ENCODE assay signal across 15 cellular contexts in the genomic region with DNA sequence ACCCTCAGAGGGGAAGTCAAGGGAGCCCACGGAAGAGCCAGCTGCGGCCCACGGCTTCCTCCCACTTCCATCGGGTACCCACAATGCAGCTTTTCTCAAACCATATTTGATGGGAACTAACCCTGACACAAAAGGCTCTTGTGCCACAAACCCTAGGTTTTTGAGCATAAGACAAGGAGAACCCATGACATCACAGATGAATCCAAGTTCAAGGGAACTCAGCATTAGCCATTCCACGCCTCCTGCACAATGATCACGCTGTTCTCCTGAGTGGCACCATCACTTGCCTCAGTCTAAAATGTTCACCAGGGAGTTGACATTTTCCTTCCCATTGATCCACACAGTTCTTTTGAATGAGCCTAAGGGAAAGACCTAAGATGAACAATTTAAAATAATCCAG.
A peak's percentile ranks its signal among the peaks of the same experiment; 100 is the strongest.
DNase-seq lines count a peak whose midpoint lies in the region; ATAC-seq and TF ChIP-seq lines count a peak whose summit lies in the region.
"Had no signal": no experiment of that assay in that cellular context is flagged by ENCODE, and none has a peak within 500 bp of the region (broad histone marks: within the 10 kb centered on the region; RNA-seq: fewer than 3 reads in every experiment).

No MANE protein-coding gene starts in this region.

- peak; percentile 17 for DNase-seq in putamen (ENCODE audit: low spot score)
- no peak for DNase-seq in tibial nerve (ENCODE audit: low spot score in 2 of 2)
- DNase-seq in NCI-H2171 treated with DMSO at 0.1 percent for 48 hours (lab: John Stamatoyannopoulos, UW): no peak
- no peak for DNase-seq in naive thymus-derived CD4-positive, alpha-beta T cell
- no peak for DNase-seq in left ventricle myocardium superior
- DNase-seq: BE2C; CD4-positive, alpha-beta memory T cell; COR-L47; DMS153; DND-41; GDM1 had no signal

- 95% methylated on average over 2 of the region's 6 CpGs; no CpG with 5 or more reads in 1 of the 2 donors for WGBS in gastroesophageal sphincter (ENCODE audit: low coverage in 1 of 2), 2 donors
- WGBS in tibial nerve, 2 donors: 52 to 60% methylated on average over 6 of the region's 6 CpGs

- H3K36me3 Mint-ChIP-seq in naive thymus-derived CD4-positive, alpha-beta T cell: no peaks in the 10 kb centered on the region
- H3K36me3 Mint-ChIP-seq: CD4-positive, alpha-beta memory T cell had no signal

- H3K27ac Mint-ChIP-seq in naive thymus-derived CD4-positive, alpha-beta T cell: no peak overlapping the region
- H3K27ac Mint-ChIP-seq: CD4-positive, alpha-beta memory T cell had no signal

- intact Hi-C loops in naive thymus-derived CD4-positive, alpha-beta T cell (cut with micrococcal nuclease): no loop called here
- intact Hi-C loops in left ventricle myocardium superior (cut with micrococcal nuclease): no loop called here

- no peak overlapping the region for H3K4me3 Mint-ChIP-seq in naive thymus-derived CD4-positive, alpha-beta T cell
- H3K4me3 Mint-ChIP-seq: CD4-positive, alpha-beta memory T cell had no signal

- H3K27me3 ChIP-seq in gastroesophageal sphincter (no peaks in the 10 kb centered on the region), tibial nerve (no peaks in the 10 kb centered on the region)
- H3K27me3 ChIP-seq in naive thymus-derived CD4-positive, alpha-beta T cell (ENCODE audit: control insufficient read depth in 2 of 2, insufficient read depth in 2 of 2, low read length in 2 of 2): no peaks in the 10 kb centered on the region

- peaks cover 0 to 12% (median 6%) of the 10 kb centered on the region in 7 donors for H3K4me1 Mint-ChIP-seq in naive thymus-derived CD4-positive, alpha-beta T cell

- TF ChIP-seq POLR2A in gastroesophageal sphincter (IDR thresholded peaks at IDR 0.05): no peak
- no peak for TF ChIP-seq POLR2A in tibial nerve (IDR thresholded peaks at IDR 0.05)

- POLR2A ChIA-PET in naive thymus-derived CD4-positive, alpha-beta T cell (lab: Charles Lee): no interaction called here

- TF ChIP-seq EP300 in gastroesophageal sphincter (IDR thresholded peaks at IDR 0.05) (no peak), tibial nerve (IDR thresholded peaks at IDR 0.05) (no peak)

- H3K9me3 ChIP-seq in gastroesophageal sphincter (no peaks in the 10 kb centered on the region), tibial nerve (no peaks in the 10 kb centered on the region)
- no peaks in the 10 kb centered on the region for H3K9me3 ChIP-seq in naive thymus-derived CD4-positive, alpha-beta T cell (ENCODE audit: control insufficient read depth in 2 of 3, low read length in 3 of 3)
- H3K9me3 ChIP-seq: A549, BE2C, HAP-1 had no signal

- H3K36me3 ChIP-seq in gastroesophageal sphincter: no peaks in the 10 kb centered on the region
- H3K36me3 ChIP-seq in tibial nerve: no peaks in the 10 kb centered on the region
- H3K36me3 ChIP-seq in naive thymus-derived CD4-positive, alpha-beta T cell (ENCODE audit: control insufficient read depth in 2 of 3, insufficient read depth in 3 of 3, low read length in 3 of 3): no peaks in the 10 kb centered on the region
- H3K36me3 ChIP-seq: BE2C, HAP-1 had no signal

- H3K9me3 Mint-ChIP-seq in naive thymus-derived CD4-positive, alpha-beta T cell: peaks cover 0 to 1% (median 0%) of the 10 kb centered on the region in 11 donors
- H3K9me3 Mint-ChIP-seq: CD4-positive, alpha-beta memory T cell had no signal

- CTCF ChIA-PET in naive thymus-derived CD4-positive, alpha-beta T cell (lab: Charles Lee): no interaction called here

- peaks cover 0 to 11% (median 0%) of the 10 kb centered on the region in 5 donors for H3K27me3 Mint-ChIP-seq in naive thymus-derived CD4-positive, alpha-beta T cell

- ATAC-seq in gastroesophageal sphincter (no peak), left ventricle myocardium superior (no peak)
- no peak for ATAC-seq in naive thymus-derived CD4-positive, alpha-beta T cell
- ATAC-seq: A549 had no signal

- no peak for TF ChIP-seq CTCF in gastroesophageal sphincter (IDR thresholded peaks at IDR 0.05)
- TF ChIP-seq CTCF in tibial nerve (IDR thresholded peaks at IDR 0.05): no peak

- H3K27ac ChIP-seq in gastroesophageal sphincter (peak overlapping the region in 3 of 4 donors; percentile 14 to 65 (median 20)), tibial nerve (peak overlapping the region in 3 of 4 donors; percentile 19 to 65 (median 65))
- no peak overlapping the region for H3K27ac ChIP-seq in naive thymus-derived CD4-positive, alpha-beta T cell (ENCODE audit: low read depth, low read length)
- H3K27ac ChIP-seq: A549, C4-2B had no signal

- no peak overlapping the region for H3K4me3 ChIP-seq in gastroesophageal sphincter
- H3K4me3 ChIP-seq in tibial nerve: no peak overlapping the region
- H3K4me3 ChIP-seq in naive thymus-derived CD4-positive, alpha-beta T cell (ENCODE audit: low read length): no peak overlapping the region
- H3K4me3 ChIP-seq: A549, HAP-1 had no signal

- H3K4me1 ChIP-seq in gastroesophageal sphincter: peaks cover 7 to 78% (median 13%) of the 10 kb centered on the region in 3 donors
- peaks cover 0 to 17% (median 0%) of the 10 kb centered on the region in 4 donors for H3K4me1 ChIP-seq in tibial nerve
- peaks cover 0 to 5% of the 10 kb centered on the region in 2 donors for H3K4me1 ChIP-seq in naive thymus-derived CD4-positive, alpha-beta T cell (ENCODE audit: control insufficient read depth in 2 of 2, insufficient read depth in 2 of 2, low read length in 2 of 2)
- H3K4me1 ChIP-seq: A549, BE2C, HAP-1 had no signal
